9 cellular contexts compared by ENCODE assay signal in genomic region chr7:43059067-43059600, GRCh38. TPM values are rescaled to one million over a fixed set of nuclear protein-coding genes. Genes with fewer than 3 reads are reported as not detected.
DNase-seq lines count a peak whose midpoint lies in the region; FAIRE-seq and TF ChIP-seq lines count a peak whose summit lies in the region.
"Not testable (repeated sequence)": the region's sequence is repeated elsewhere in the genome, so short reads cannot be mapped to it uniquely, and the experiment has no call there.
"Had no signal": no experiment of that assay in that cellular context is flagged by ENCODE, and none has a peak within 500 bp of the region (broad histone marks: within the 10 kb centered on the region; RNA-seq: fewer than 3 reads in every experiment).

No MANE protein-coding gene starts in this region.

- H3K36me3 Mint-ChIP-seq in activated naive CD4-positive, alpha-beta T cell treated with anti-CD3 and anti-CD28 coated beads, Interleukin-2, amount 50 U/mL, for 24 hours; neural progenitor cell: not testable (repeated sequence)

- not testable (repeated sequence) for H3K36me3 ChIP-seq in OCI-LY3 (replicated peaks; ENCODE audit: low read depth, low read length); H1 (ENCODE audit: control insufficient read depth in 2 of 4, insufficient read depth in 4 of 4, low read length in 3 of 4); iPS-15b (ENCODE audit: control insufficient read depth, insufficient read depth, low read length); neural progenitor cell; suprapubic skin

- H3K79me2 ChIP-seq in OCI-LY3 (ENCODE audit: low read length); H1 (ENCODE audit: control insufficient read depth in 1 of 2, insufficient read depth in 2 of 2, low read length in 2 of 2); neural progenitor cell (ENCODE audit: low read depth): not testable (repeated sequence)

- not testable (repeated sequence) for H2BK12ac ChIP-seq in H1 (ENCODE audit: low read depth, low read length)

- not testable (repeated sequence) for H2AFZ ChIP-seq in OCI-LY3 (ENCODE audit: low read depth, low read length); H1 (ENCODE audit: low read length)
- H2AFZ ChIP-seq in neural progenitor cell (replicated peaks) = peak overlapping the region; percentile 30

- not testable (repeated sequence) for H3K23ac ChIP-seq in H1 (ENCODE audit: insufficient read length)

- peaks cover 26% of the 10 kb centered on the region for H3K4me1 ChIP-seq in OCI-LY3 (ENCODE audit: low read length)
- H3K4me1 ChIP-seq in H1 (replicated peaks in 1 of 4; ENCODE audit: control insufficient read depth in 3 of 4, insufficient read depth in 4 of 4, low read length in 3 of 4); iPS-15b (ENCODE audit: control insufficient read depth, insufficient read depth, low read length); neural progenitor cell; suprapubic skin: not testable (repeated sequence)

- H3K18ac ChIP-seq in H1 (ENCODE audit: extremely low read depth, low read length) = not testable (repeated sequence)

- not testable (repeated sequence) for H2BK5ac ChIP-seq in H1 (ENCODE audit: low read depth, low read length)

- H3K23me2 ChIP-seq in H1 (ENCODE audit: low read depth, low read length) = not testable (repeated sequence)

- TF ChIP-seq POLR2A in H1 (IDR thresholded peaks at IDR 0.05; ENCODE audit: control extremely low read depth in 1 of 2, low read depth in 2 of 2, low read length in 2 of 2); suprapubic skin (IDR thresholded peaks at IDR 0.05): not testable (repeated sequence)

- H3K4me1 Mint-ChIP-seq in activated naive CD4-positive, alpha-beta T cell treated with anti-CD3 and anti-CD28 coated beads, Interleukin-2, amount 50 U/mL, for 24 hours = not testable (repeated sequence)
- H3K4me1 Mint-ChIP-seq in neural progenitor cell = peaks cover 14% of the 10 kb centered on the region

- H3K4me2 ChIP-seq in OCI-LY3 (ENCODE audit: low read length) = peak overlapping the region; percentile 95
- 0 out of 4 replicates have a peak overlapping the region, but pooled peaks of 1 of the 2 experiments have one; percentile 7 for H3K4me2 ChIP-seq in H1 (ENCODE audit: insufficient read depth in 1 of 2, low read depth in 2 of 2, low read length in 2 of 2)
- H3K4me2 ChIP-seq in neural progenitor cell = peak overlapping the region; percentile 7

- not testable (repeated sequence) for H3K56ac ChIP-seq in H1 (replicated peaks; ENCODE audit: insufficient read length, low read depth, low read length)

- peak overlapping the region; percentile 73 for H3K27ac ChIP-seq in 22Rv1
- peak overlapping the region; percentile 85 for H3K27ac ChIP-seq in OCI-LY3 (ENCODE audit: low read length)
- not testable (repeated sequence) for H3K27ac ChIP-seq in H1 (ENCODE audit: low read depth, low read length); neural progenitor cell; suprapubic skin

- H3K27me3 Mint-ChIP-seq in activated naive CD4-positive, alpha-beta T cell treated with anti-CD3 and anti-CD28 coated beads, Interleukin-2, amount 50 U/mL, for 24 hours; neural progenitor cell (ENCODE audit: insufficient read depth, low read depth): not testable (repeated sequence)

- not testable (repeated sequence) for H3K27me3 ChIP-seq in OCI-LY3 (ENCODE audit: low read depth, low read length); H1 (replicated peaks in 1 of 4; ENCODE audit: control insufficient read depth in 3 of 4, extremely low read depth in 1 of 4, insufficient read depth in 3 of 4, low read length in 3 of 4); iPS-15b (ENCODE audit: control insufficient read depth, insufficient read depth, low read length); neural progenitor cell; suprapubic skin

- not testable (repeated sequence) for TF ChIP-seq RAD21 in H1 (IDR thresholded peaks at IDR 0.05 in 1 of 2, conservative IDR thresholded peaks at IDR 0.05 in 1 of 2; ENCODE audit: low read depth in 2 of 2, low read length in 2 of 2)

- H4K5ac ChIP-seq in H1 (ENCODE audit: insufficient read length, low read depth, low read length) = not testable (repeated sequence)

- not testable (repeated sequence) for TF ChIP-seq CTCF in 22Rv1 (IDR thresholded peaks at IDR 0.05); OCI-LY3 (IDR thresholded peaks at IDR 0.05; ENCODE audit: low read depth, low read length); H1 (IDR thresholded peaks at IDR 0.05; ENCODE audit: control extremely low read depth in 1 of 3, insufficient read depth in 1 of 3, low read depth in 1 of 3, low read length in 3 of 3); neural progenitor cell (IDR thresholded peaks at IDR 0.05); suprapubic skin (IDR thresholded peaks at IDR 0.05)

- 84% methylated on average over 29 of the region's 33 CpGs; no CpG with 5 or more reads in 1 of the 2 experiments for WGBS in H1 (ENCODE audit: extremely low coverage in 1 of 2, insufficient coverage in 1 of 2, insufficient read length in 1 of 2, insufficient replicate concordance in 2 of 2, low coverage in 1 of 2, low lambda C conversion rate in 2 of 2, missing lambda C conversion rate in 1 of 2), 2 experiments
- whole genome bisulfite sequencing in suprapubic skin = 73% methylated on average over 27 of the region's 33 CpGs

- H2BK15ac ChIP-seq in H1 (ENCODE audit: low read length) = not testable (repeated sequence)

- not testable (repeated sequence) for H4K20me1 ChIP-seq in OCI-LY3 (ENCODE audit: insufficient read depth, low read length); H1 (replicated peaks in 1 of 2; ENCODE audit: control insufficient read depth in 1 of 2, insufficient read depth in 2 of 2, low read length in 2 of 2); neural progenitor cell (ENCODE audit: low read depth)

- H3K4me3 ChIP-seq in OCI-LY3 (ENCODE audit: low read length) = peak overlapping the region; percentile 77
- 0 out of 8 replicates have a peak overlapping the region, but pooled peaks of 1 of the 4 experiments have one; percentile 24 for H3K4me3 ChIP-seq in H1 (ENCODE audit: extremely low read depth in 1 of 4, insufficient read depth in 2 of 4, low read depth in 3 of 4, low read length in 4 of 4)
- peak overlapping the region; percentile 45 for H3K4me3 ChIP-seq in iPS-15b (ENCODE audit: low read depth, low read length)
- not testable (repeated sequence) for H3K4me3 ChIP-seq in neural progenitor cell
- peak overlapping the region; percentile 29 for H3K4me3 ChIP-seq in suprapubic skin

- CTCF ChIA-PET in HEK293T (lab: Yijun Ruan, JAX) = interaction anchor here (0.7 kb wide), 1 partner anchor 135 kb away, joined by 3 read pairs; no protein-coding TSS in a partner anchor
- CTCF ChIA-PET in H1 (lab: Charles Lee; ENCODE audit: partially characterized antibody) = interaction anchor here (0.7 to 1.8 kb wide), 4 partner anchors 12 to 196 kb away, joined by 3 to 7 read pairs (median 3); partner anchors contain the start of genes MRPL32 and PSMA2

- POLR2A ChIA-PET in HEK293T (lab: Yijun Ruan, JAX) = not testable (repeated sequence)
- POLR2A ChIA-PET in H1 (lab: Charles Lee; ENCODE audit: partially characterized antibody) = interaction anchor here (1.0 to 1.5 kb wide), 2 partner anchors 12 to 127 kb away, joined by 3 to 4 read pairs; partner anchors contain the start of genes MRPL32 and PSMA2

- peak overlapping the region; percentile 25; the same call in 1 of the 2 replicates for H4K8ac ChIP-seq in H1 (ENCODE audit: extremely low read depth, insufficient read depth, low read length)

- DNase-seq in HEK293T (ENCODE audit: extremely low spot score); neural progenitor cell (ENCODE audit: low spot score); suprapubic skin (ENCODE audit: low spot score in 2 of 2): not testable (repeated sequence)
- DNase-seq in H1 (ENCODE audit: low read depth in 1 of 2, low spot score in 2 of 2) = peak in 1 of 2 experiments; percentile 63

- not testable (repeated sequence) for TF ChIP-seq EP300 in H1 (IDR thresholded peaks at IDR 0.05; ENCODE audit: borderline replicate concordance in 1 of 2, low read depth in 2 of 2, low read length in 2 of 2); suprapubic skin (IDR thresholded peaks at IDR 0.05)

- H3F3A ChIP-seq in neural progenitor cell (ENCODE audit: low read depth) = not testable (repeated sequence)

- H3K79me1 ChIP-seq in H1 (ENCODE audit: low read depth, low read length) = not testable (repeated sequence)

- H3K14ac ChIP-seq in H1 (ENCODE audit: insufficient read length) = not testable (repeated sequence)

- not testable (repeated sequence) for H2BK120ac ChIP-seq in H1 (replicated peaks; ENCODE audit: low read depth, low read length)

- not testable (repeated sequence) for H3K9me3 ChIP-seq in OCI-LY3 (ENCODE audit: insufficient read depth, low read length); H1 (ENCODE audit: insufficient read depth in 2 of 2, low read depth in 1 of 2, low read length in 1 of 2); iPS-15b (ENCODE audit: control insufficient read depth, insufficient read depth, low read length); neural progenitor cell (ENCODE audit: low read depth); suprapubic skin

- H3K4me3 Mint-ChIP-seq in activated naive CD4-positive, alpha-beta T cell treated with anti-CD3 and anti-CD28 coated beads, Interleukin-2, amount 50 U/mL, for 24 hours = peak overlapping the region; percentile 80
- not testable (repeated sequence) for H3K4me3 Mint-ChIP-seq in neural progenitor cell

- H2AK5ac ChIP-seq in H1 (ENCODE audit: low read depth, low read length) = not testable (repeated sequence)

- H3K9ac ChIP-seq in OCI-LY3 (ENCODE audit: low read length) = peak overlapping the region; percentile 85
- not testable (repeated sequence) for H3K9ac ChIP-seq in H1 (replicated peaks in 1 of 4; ENCODE audit: extremely low read depth in 1 of 4, low read depth in 3 of 4, low read length in 3 of 4); neural progenitor cell
- peak overlapping the region; percentile 37 for H3K9ac ChIP-seq in iPS-15b (ENCODE audit: low read depth, low read length)

- not testable (repeated sequence) for FAIRE-seq in H1 (lab: Jason Lieb, UNC)

- not testable (repeated sequence) for H2BK20ac ChIP-seq in H1 (ENCODE audit: low read length)

- not testable (repeated sequence) for H4K91ac ChIP-seq in H1 (replicated peaks; ENCODE audit: insufficient read length, low read length)

- not testable (repeated sequence) for H3K9me3 Mint-ChIP-seq in activated naive CD4-positive, alpha-beta T cell treated with anti-CD3 and anti-CD28 coated beads, Interleukin-2, amount 50 U/mL, for 24 hours; neural progenitor cell

- H3K4ac ChIP-seq in H1 (replicated peaks; ENCODE audit: insufficient read length, low read depth, low read length) = not testable (repeated sequence)

- not testable (repeated sequence) for H3K27ac Mint-ChIP-seq in activated naive CD4-positive, alpha-beta T cell treated with anti-CD3 and anti-CD28 coated beads, Interleukin-2, amount 50 U/mL, for 24 hours
- H3K27ac Mint-ChIP-seq in neural progenitor cell = peak overlapping the region; percentile 69

RNA-seq across cellular contexts. Expression of gene HECW1, which starts 53.3 kb away (rescaled TPM):
- 10.5 and 12.7 TPM in 2 replicates for total RNA-seq in H1 (2021; fragmentation: NEBNext Ultra II Directional; extraction: Animal tissue kit (Norgen Biotek cat#: 25700))
- 2.9 and 5.8 TPM in 2 replicates for polyA plus RNA-seq in H1 (2011; rRNA removed)
- polyA plus RNA-seq in H1 (2011; cell fraction: cytosol; rRNA removed) = 2.3 TPM
- polyA plus RNA-seq in H1 (2011; cell fraction: nucleus; rRNA removed) = 12.1 TPM
- polyA plus RNA-seq in H1 (2012, experiment 1 of 2) = 2.1 to 3.6 TPM (median 3.3 TPM) in 4 replicates
- polyA plus RNA-seq in H1 (2012, experiment 2 of 2) = 1.0 TPM
- 6.3 TPM for polyA plus RNA-seq in H1 (2013, experiment 1 of 2)
- polyA plus RNA-seq in H1 (2013, experiment 2 of 2) = 6.7 TPM
- 5.9 and 7.5 TPM in 2 replicates for polyA minus RNA-seq in H1 (2011; rRNA and poly(A)+ RNA removed)
- 5.1 TPM for polyA minus RNA-seq in H1 (2011; cell fraction: cytosol; rRNA and poly(A)+ RNA removed)
- polyA minus RNA-seq in H1 (2011; cell fraction: nucleus; rRNA and poly(A)+ RNA removed) = 40.9 TPM
- total RNA-seq in neural progenitor cell (ENCODE audit: low replicate concordance) (0.11 and 0.28 TPM in 2 replicates), suprapubic skin (under 1 TPM in 3 of 4 donors, not detected in 1; 0.17 to 0.73 (median 0.32) TPM)
- total RNA-seq: HT-29 had no signal
